23 cellular contexts compared by ENCODE assay signal in the genomic region with DNA sequence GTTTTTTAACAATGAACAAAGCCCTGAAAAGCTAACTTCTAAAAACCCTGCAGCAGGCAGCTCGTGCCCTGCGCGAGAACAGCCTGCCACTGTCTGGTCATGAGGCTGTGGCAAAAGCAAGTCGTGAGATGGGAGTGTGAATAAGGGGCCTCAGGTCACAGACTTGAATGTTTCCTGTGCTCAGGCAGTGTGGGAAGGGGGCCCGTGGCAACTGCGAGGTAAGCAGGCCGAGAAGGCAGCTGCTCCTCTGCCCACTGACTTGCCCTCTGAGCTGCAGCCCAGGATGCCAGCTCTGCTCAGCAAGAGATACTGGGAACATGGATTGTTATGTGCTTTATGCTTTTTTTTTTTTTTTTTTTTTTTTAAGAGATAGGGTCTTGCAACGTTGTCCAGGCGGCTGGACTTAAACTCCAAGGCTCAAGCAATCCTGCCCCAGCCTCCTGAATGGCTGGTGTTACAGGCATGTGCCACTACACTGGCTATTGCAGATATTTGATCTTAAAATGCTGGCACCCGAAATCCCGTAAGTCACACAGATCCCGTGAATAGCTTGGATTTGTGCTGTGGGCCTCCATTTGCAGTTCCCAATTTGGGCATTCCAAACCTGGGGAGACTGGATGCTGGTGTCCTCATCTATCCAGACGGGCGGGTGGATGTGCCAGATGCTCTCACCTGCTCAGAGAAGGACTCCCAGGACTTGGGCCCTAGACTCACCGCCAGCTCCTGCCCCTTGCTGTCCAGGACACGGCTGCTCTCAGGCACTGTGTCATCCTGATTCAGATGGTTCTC. TPM values are rescaled to one million over a fixed set of nuclear protein-coding genes. Genes with fewer than 3 reads are reported as not detected.
"Had no signal": no experiment of that assay in that cellular context is flagged by ENCODE, and none has a peak within 500 bp of the region (broad histone marks: within the 10 kb centered on the region; RNA-seq: fewer than 3 reads in every experiment).

No MANE protein-coding gene starts in this region.

- H3K4me3 ChIP-seq: body of pancreas, esophagus squamous epithelium, testis had no signal

- H3K27ac Mint-ChIP-seq: activated naive CD8-positive, alpha-beta T cell; mesothelial cell of epicardium; naive thymus-derived CD4-positive, alpha-beta T cell; T-helper 2 cell treated with Interferon-gamma antibody and Interleukin-4, amounts not matched to agents 5 μg/mL and 100 μg/mL, for 36 hours had no signal

- H3K27me3 ChIP-seq: body of pancreas, esophagus squamous epithelium, testis had no signal

- H3K9me3 Mint-ChIP-seq: mesothelial cell of epicardium; neural crest cell; T-helper 2 cell treated with Interferon-gamma antibody and Interleukin-4, amounts not matched to agents 5 μg/mL and 100 μg/mL, for 36 hours had no signal

- H3K27ac ChIP-seq: body of pancreas, testis had no signal

- ATAC-seq: body of pancreas; naive thymus-derived CD4-positive, alpha-beta T cell; stimulated activated naive CD8-positive, alpha-beta T cell treated with anti-CD3 and anti-CD28 coated beads, Interleukin-15, Interleukin-2, amounts not matched to agents 100 U/mL and 50 U/mL, for 24 hours had no signal

- H3K4me1 ChIP-seq: body of pancreas, testis had no signal

- DNase-seq: activated CD4-positive, alpha-beta T cell treated with anti-CD3 and anti-CD28 coated beads for 4 hours; activated CD4-positive, alpha-beta T cell treated with anti-CD3 and anti-CD28 coated beads, Interleukin-2, amount 50 U/mL, for 48 hours; activated CD4-positive, CD25-positive, alpha-beta regulatory T cell; activated CD8-positive, alpha-beta memory T cell treated with anti-CD3 and anti-CD28 coated beads for 24 hours; activated effector memory CD4-positive, alpha-beta T cell treated with Interleukin-2 at 50 U/mL for 16 hours; activated naive CD4-positive, alpha-beta T cell treated with Interleukin-2 at 50 U/mL for 16 hours; aorta; body of pancreas; dermis blood vessel endothelial cell; effector CD4-positive, alpha-beta T cell; esophagus squamous epithelium; islet precursor cell; naive thymus-derived CD4-positive, alpha-beta T cell; stimulated activated CD4-positive, alpha-beta T cell treated with anti-CD3 and anti-CD28 coated beads, Interleukin-12 subunit alpha, Interleukin-12 subunit beta, amount 100 ng/mL, for 4 hours; stimulated activated CD4-positive, alpha-beta T cell treated with anti-CD3 and anti-CD28 coated beads, Interleukin-4, amount 100 ng/mL, for 1 hour; stimulated activated naive CD8-positive, alpha-beta T cell treated with anti-CD3 and anti-CD28 coated beads, Interleukin-15, Interleukin-2, amounts not matched to agents 100 U/mL and 50 U/mL, for 24 hours; T-helper 1 cell; testis; trophoblast cell had no signal

- H3K36me3 Mint-ChIP-seq: activated naive CD8-positive, alpha-beta T cell had no signal

- H3K4me1 Mint-ChIP-seq: naive thymus-derived CD4-positive, alpha-beta T cell; neural crest cell had no signal

- H3K9me3 ChIP-seq: body of pancreas, esophagus squamous epithelium, testis had no signal

- H3K27me3 Mint-ChIP-seq: activated naive CD8-positive, alpha-beta T cell; naive thymus-derived CD4-positive, alpha-beta T cell had no signal

- H3K4me3 Mint-ChIP-seq: activated naive CD8-positive, alpha-beta T cell; mesothelial cell of epicardium; naive thymus-derived CD4-positive, alpha-beta T cell; neural crest cell; T-helper 2 cell treated with Interferon-gamma antibody and Interleukin-4, amounts not matched to agents 5 μg/mL and 100 μg/mL, for 36 hours had no signal

RNA-seq across cellular contexts. Expression of gene PPL, which starts 45.7 kb away (rescaled TPM):
- total RNA-seq: naive thymus-derived CD4-positive, alpha-beta T cell had no signal
